Comparison of ENCODE assay signal across 8 cellular contexts in genomic region chr1:207454046-207454964, GRCh38. TPM values are rescaled to one million over a fixed set of nuclear protein-coding genes. Genes with fewer than 3 reads are reported as not detected.
DNase-seq lines count a peak whose midpoint lies in the region; ATAC-seq lines count a peak whose summit lies in the region.

Gene CR2 (plus strand): TSS chr1:207454328. CDS start chr1:207454419, 91 bp downstream.

- DNase-seq in ELF-1 (ENCODE audit: low read depth, low spot score) (peak; percentile 77), OCI-M2 (lab: John Stamatoyannopoulos, UW; ENCODE audit: unreplicated experiment) (no peak)
- DNase-seq in activated CD4-positive, alpha-beta T cell treated with anti-CD3 and anti-CD28 coated beads, Interleukin-2, amount 10 ng/mL, durations not matched to agents 7 days and 5 days: peak; percentile 21
- DNase-seq in effector memory CD8-positive, alpha-beta T cell: peak in 2 of 3 experiments; percentile 18 to 26

- POLR2A ChIA-PET in activated CD4-positive, alpha-beta T cell treated with anti-CD3 and anti-CD28 coated beads, Interleukin-2, amount 10 ng/mL, durations not matched to agents 7 days and 5 days (lab: Charles Lee): interaction anchor here (0.6 kb wide), 1 partner anchor 790 kb away, joined by 3 read pairs; no protein-coding TSS in a partner anchor

- peak within 1 kb of the TSS in 2 of 4 donors; percentile 87 to 88 for H3K4me3 Mint-ChIP-seq in IgD-negative memory B cell
- peak within 1 kb of the TSS; percentile 31 for H3K4me3 Mint-ChIP-seq in activated CD4-positive, alpha-beta T cell treated with anti-CD3 and anti-CD28 coated beads, Interleukin-2, amount 10 ng/mL, durations not matched to agents 7 days and 5 days
- H3K4me3 Mint-ChIP-seq in effector memory CD8-positive, alpha-beta T cell: peak within 1 kb of the TSS; percentile 35 to 42
- peak within 1 kb of the TSS; percentile 81 for H3K4me3 Mint-ChIP-seq in stimulated activated memory B cell treated with anti-CD40 and anti-IgM and Interleukin-4, amounts not matched to agents 10 μg/mL and 1 μg/mL and 100 μg/mL, for 72 hours

- H3K36me3 Mint-ChIP-seq in IgD-negative memory B cell: no peaks in the 10 kb centered on the region
- no peaks in the 10 kb centered on the region for H3K36me3 Mint-ChIP-seq in activated CD4-positive, alpha-beta T cell treated with anti-CD3 and anti-CD28 coated beads, Interleukin-2, amount 10 ng/mL, durations not matched to agents 7 days and 5 days (ENCODE audit: low read depth)
- no peaks in the 10 kb centered on the region for H3K36me3 Mint-ChIP-seq in effector memory CD8-positive, alpha-beta T cell (ENCODE audit: insufficient read depth)
- no peaks in the 10 kb centered on the region for H3K36me3 Mint-ChIP-seq in stimulated activated memory B cell treated with anti-CD40 and anti-IgM and Interleukin-4, amounts not matched to agents 10 μg/mL and 1 μg/mL and 100 μg/mL, for 72 hours

- no peaks in the 10 kb centered on the region for H3K36me3 ChIP-seq in mucosa of rectum (ENCODE audit: control insufficient read depth in 2 of 2, insufficient read depth in 2 of 2, low read length in 2 of 2)

- H3K27me3 Mint-ChIP-seq in IgD-negative memory B cell: peaks cover 1% of the 10 kb centered on the region
- peaks cover 50% of the 10 kb centered on the region for H3K27me3 Mint-ChIP-seq in activated CD4-positive, alpha-beta T cell treated with anti-CD3 and anti-CD28 coated beads, Interleukin-2, amount 10 ng/mL, durations not matched to agents 7 days and 5 days
- H3K27me3 Mint-ChIP-seq in effector memory CD8-positive, alpha-beta T cell: peaks cover 12 to 28% of the 10 kb centered on the region in 2 donors
- no peaks in the 10 kb centered on the region for H3K27me3 Mint-ChIP-seq in stimulated activated memory B cell treated with anti-CD40 and anti-IgM and Interleukin-4, amounts not matched to agents 10 μg/mL and 1 μg/mL and 100 μg/mL, for 72 hours

- peaks cover 9 to 12% of the 10 kb centered on the region in 2 donors for H3K4me1 ChIP-seq in mucosa of rectum (ENCODE audit: control insufficient read depth in 2 of 2, insufficient read depth in 2 of 2, low read length in 2 of 2)

- CTCF ChIA-PET in activated CD4-positive, alpha-beta T cell treated with anti-CD3 and anti-CD28 coated beads, Interleukin-2, amount 10 ng/mL, durations not matched to agents 7 days and 5 days (lab: Charles Lee): interaction anchor here (1.0 to 1.3 kb wide), 2 partner anchors 9 to 17 kb away, joined by 4 read pairs; no protein-coding TSS in a partner anchor

- ATAC-seq in GM21515 (IDR thresholded peaks at IDR 0.05; ENCODE audit: unreplicated experiment): peak; percentile 79
- peak; percentile 77 for ATAC-seq in effector memory CD8-positive, alpha-beta T cell (replicated peaks)
- ATAC-seq in stimulated activated memory B cell treated with anti-CD40 and anti-IgM and Interleukin-4, amounts not matched to agents 10 μg/mL and 1 μg/mL and 100 μg/mL, for 72 hours: peak; percentile 95

- peak within 1 kb of the TSS; percentile 59 to 69 for H3K4me3 ChIP-seq in mucosa of rectum (ENCODE audit: low read length in 2 of 2)

- H3K27ac ChIP-seq in mucosa of rectum (ENCODE audit: low read depth in 2 of 2, low read length in 2 of 2): peak within 1 kb of the TSS in 1 of 2 donors; percentile 56

- H3K4me1 Mint-ChIP-seq in IgD-negative memory B cell: peaks cover 0 to 18% (median 10%) of the 10 kb centered on the region in 3 donors
- peaks cover 10% of the 10 kb centered on the region for H3K4me1 Mint-ChIP-seq in activated CD4-positive, alpha-beta T cell treated with anti-CD3 and anti-CD28 coated beads, Interleukin-2, amount 10 ng/mL, durations not matched to agents 7 days and 5 days
- no peaks in the 10 kb centered on the region for H3K4me1 Mint-ChIP-seq in effector memory CD8-positive, alpha-beta T cell (ENCODE audit: low read depth in 2 of 2)
- no peaks in the 10 kb centered on the region for H3K4me1 Mint-ChIP-seq in stimulated activated memory B cell treated with anti-CD40 and anti-IgM and Interleukin-4, amounts not matched to agents 10 μg/mL and 1 μg/mL and 100 μg/mL, for 72 hours

- H3K9me3 ChIP-seq in mucosa of rectum (ENCODE audit: control insufficient read depth in 2 of 2, low read length in 2 of 2): no peaks in the 10 kb centered on the region

- H3K9me3 Mint-ChIP-seq in IgD-negative memory B cell: no peaks in the 10 kb centered on the region
- H3K9me3 Mint-ChIP-seq in activated CD4-positive, alpha-beta T cell treated with anti-CD3 and anti-CD28 coated beads, Interleukin-2, amount 10 ng/mL, durations not matched to agents 7 days and 5 days: no peaks in the 10 kb centered on the region
- no peaks in the 10 kb centered on the region for H3K9me3 Mint-ChIP-seq in effector memory CD8-positive, alpha-beta T cell
- H3K9me3 Mint-ChIP-seq in stimulated activated memory B cell treated with anti-CD40 and anti-IgM and Interleukin-4, amounts not matched to agents 10 μg/mL and 1 μg/mL and 100 μg/mL, for 72 hours: no peaks in the 10 kb centered on the region

- peak within 1 kb of the TSS; percentile 27 to 49 for H3K9ac ChIP-seq in mucosa of rectum (ENCODE audit: low read depth in 1 of 2, low read length in 2 of 2)

- H3K27me3 ChIP-seq in mucosa of rectum (ENCODE audit: control insufficient read depth in 2 of 2, insufficient read depth in 2 of 2, low read length in 2 of 2): peaks cover 18 to 39% of the 10 kb centered on the region in 2 donors

- H3K27ac Mint-ChIP-seq in IgD-negative memory B cell: peak within 1 kb of the TSS; percentile 17 to 78 (median 49)
- H3K27ac Mint-ChIP-seq in activated CD4-positive, alpha-beta T cell treated with anti-CD3 and anti-CD28 coated beads, Interleukin-2, amount 10 ng/mL, durations not matched to agents 7 days and 5 days: no peak within 1 kb of the TSS
- no peak within 1 kb of the TSS for H3K27ac Mint-ChIP-seq in effector memory CD8-positive, alpha-beta T cell
- H3K27ac Mint-ChIP-seq in stimulated activated memory B cell treated with anti-CD40 and anti-IgM and Interleukin-4, amounts not matched to agents 10 μg/mL and 1 μg/mL and 100 μg/mL, for 72 hours: no peak within 1 kb of the TSS

RNA-seq across cellular contexts. Expression of gene CR2, which starts in this region (rescaled TPM):
- 44.7 TPM for polyA plus RNA-seq in IgD-negative memory B cell
- total RNA-seq in activated CD4-positive, alpha-beta T cell treated with anti-CD3 and anti-CD28 coated beads, Interleukin-2, amount 10 ng/mL, durations not matched to agents 7 days and 5 days: not detected

Comparison
In these comparisons a context has a peak if more than half of its experiments do, and no peak if none do; other contexts are left out.
1. Peak in DNase-seq in activated CD4-positive, alpha-beta T cell treated with anti-CD3 and anti-CD28 coated beads, Interleukin-2, amount 10 ng/mL, durations not matched to agents 7 days and 5 days; RNA of the gene not detected or under 1 TPM.
2. H3K27ac Mint-ChIP-seq: peak in IgD-negative memory B cell (3 of 3); none in activated CD4-positive, alpha-beta T cell treated with anti-CD3 and anti-CD28 coated beads, Interleukin-2, amount 10 ng/mL, durations not matched to agents 7 days and 5 days (single experiment), effector memory CD8-positive, alpha-beta T cell (0 of 2) and stimulated activated memory B cell treated with anti-CD40 and anti-IgM and Interleukin-4, amounts not matched to agents 10 μg/mL and 1 μg/mL and 100 μg/mL, for 72 hours (single experiment).
3. Peak in every context shown above with its lines, with median percentiles within 50 percentile points of each other: ATAC-seq.